Comparison of ENCODE assay signal across 16 cellular contexts in the genomic region with DNA sequence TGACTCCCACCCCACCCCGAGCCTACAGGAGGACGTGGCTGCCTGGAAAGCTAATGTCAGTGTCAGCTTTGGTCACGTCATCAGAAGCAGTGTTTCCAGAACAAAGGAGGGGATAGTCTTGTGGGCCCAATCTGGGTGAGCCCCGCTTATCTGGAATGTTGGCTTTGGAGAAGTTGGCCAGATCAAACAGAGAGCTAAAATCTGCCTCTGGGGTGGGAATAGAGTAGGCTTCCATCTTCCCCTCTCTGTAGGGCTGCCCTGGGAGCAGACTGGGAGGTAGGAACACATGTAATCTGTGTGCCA. TPM values are rescaled to one million over a fixed set of nuclear protein-coding genes. Genes with fewer than 3 reads are reported as not detected.
DNase-seq lines count a peak whose midpoint lies in the region; ATAC-seq and TF ChIP-seq lines count a peak whose summit lies in the region.
"Had no signal": no experiment of that assay in that cellular context is flagged by ENCODE, and none has a peak within 500 bp of the region (broad histone marks: within the 10 kb centered on the region; RNA-seq: fewer than 3 reads in every experiment).

No MANE protein-coding gene starts in this region.

- POLR2A ChIA-PET in Caco-2 (lab: Charles Lee), result interaction anchor here (0.6 kb wide), 1 partner anchor 42 kb away, joined by 3 read pairs; no protein-coding TSS in a partner anchor

- H3K9ac ChIP-seq in BLaER1, result no peak overlapping the region

- H3K36me3 ChIP-seq in BLaER1, result no peaks in the 10 kb centered on the region
- H3K36me3 ChIP-seq in Caco-2 (ENCODE audit: control insufficient read depth, insufficient read depth, low read length), result no peaks in the 10 kb centered on the region
- H3K36me3 ChIP-seq in effector memory CD4-positive, alpha-beta T cell (ENCODE audit: control insufficient read depth, insufficient read depth, low read length), result no peaks in the 10 kb centered on the region
- H3K36me3 ChIP-seq: left ventricle myocardium inferior, prostate gland, upper lobe of left lung had no signal

- peaks cover 18% of the 10 kb centered on the region for H3K27me3 Mint-ChIP-seq in Caco-2 (ENCODE audit: insufficient read depth, unreplicated experiment)
- peaks cover 67% of the 10 kb centered on the region for H3K27me3 Mint-ChIP-seq in activated naive CD8-positive, alpha-beta T cell treated with anti-CD3 and anti-CD28 coated beads, Interleukin-2, amount 50 U/mL, for 24 hours
- H3K27me3 Mint-ChIP-seq in memory B cell, result peaks cover 53% of the 10 kb centered on the region

- no peaks in the 10 kb centered on the region for H3K9me3 Mint-ChIP-seq in Caco-2 (ENCODE audit: unreplicated experiment)
- H3K9me3 Mint-ChIP-seq in activated naive CD8-positive, alpha-beta T cell treated with anti-CD3 and anti-CD28 coated beads, Interleukin-2, amount 50 U/mL, for 24 hours, result no peaks in the 10 kb centered on the region
- peaks cover 2% of the 10 kb centered on the region for H3K9me3 Mint-ChIP-seq in memory B cell

- no TSS peak for BruUV-seq in Caco-2 (replicated peaks; lab: Mats Ljungman, UMichigan)

- no peaks in the 10 kb centered on the region for H4K20me1 ChIP-seq in BLaER1

- peaks cover 7% of the 10 kb centered on the region for H3K4me1 ChIP-seq in BLaER1
- H3K4me1 ChIP-seq in Caco-2, result 0 out of 2 replicates have a peak, but pooled peaks cover 2% of the 10 kb centered on the region
- no peaks in the 10 kb centered on the region for H3K4me1 ChIP-seq in effector memory CD4-positive, alpha-beta T cell (ENCODE audit: control insufficient read depth, insufficient read depth, low read length, poor library complexity, severe bottlenecking)
- H3K4me1 ChIP-seq: prostate gland had no signal

- H3K4me3 ChIP-seq in BLaER1, result no peak overlapping the region
- H3K4me3 ChIP-seq in Caco-2 (ENCODE audit: low read depth, low read length), result no peak overlapping the region
- no peak overlapping the region for H3K4me3 ChIP-seq in effector memory CD4-positive, alpha-beta T cell (ENCODE audit: insufficient read depth, low read depth, low read length, poor library complexity, severe bottlenecking)
- H3K4me3 ChIP-seq: prostate gland had no signal

- peak overlapping the region; percentile 79; the same call in 1 of the 2 replicates for H3K4me2 ChIP-seq in BLaER1

- no peak overlapping the region for H3K27ac ChIP-seq in BLaER1
- no peak overlapping the region for H3K27ac ChIP-seq in effector memory CD4-positive, alpha-beta T cell (ENCODE audit: insufficient read depth, low read length, poor library complexity, severe bottlenecking)
- H3K27ac ChIP-seq: left ventricle myocardium inferior, prostate gland, upper lobe of left lung had no signal

- TF ChIP-seq CTCF in Caco-2 (IDR thresholded peaks at IDR 0.05; ENCODE audit: insufficient read depth in 1 of 2, low read depth in 1 of 2, low read length in 1 of 2, severe bottlenecking in 1 of 2, unreplicated experiment in 1 of 2), result no peak

- no peak for ATAC-seq in activated naive CD8-positive, alpha-beta T cell treated with anti-CD3 and anti-CD28 coated beads, Interleukin-2, amount 50 U/mL, for 24 hours
- ATAC-seq in memory B cell (ENCODE audit: low read depth) (no peak), sciatic nerve (no peak)

- H3K27me3 ChIP-seq in BLaER1 (no peaks in the 10 kb centered on the region; the same call in 1 of the 2 replicates), Caco-2 (replicated peaks; ENCODE audit: control insufficient read depth, insufficient read depth, low read length) (no peaks in the 10 kb centered on the region)
- H3K27me3 ChIP-seq in effector memory CD4-positive, alpha-beta T cell (replicated peaks; ENCODE audit: control insufficient read depth, insufficient read depth, low read length, poor library complexity, severe bottlenecking), result peaks cover 4% of the 10 kb centered on the region

- H3K4me3 Mint-ChIP-seq in Caco-2 (ENCODE audit: unreplicated experiment) (peak overlapping the region; percentile 51), memory B cell (peak overlapping the region; percentile 63)
- H3K4me3 Mint-ChIP-seq in activated naive CD8-positive, alpha-beta T cell treated with anti-CD3 and anti-CD28 coated beads, Interleukin-2, amount 50 U/mL, for 24 hours, result peak overlapping the region; percentile 45

- no peaks in the 10 kb centered on the region for H3K9me3 ChIP-seq in BLaER1
- no peaks in the 10 kb centered on the region for H3K9me3 ChIP-seq in Caco-2
- no peaks in the 10 kb centered on the region for H3K9me3 ChIP-seq in effector memory CD4-positive, alpha-beta T cell (ENCODE audit: control insufficient read depth, low read length)
- H3K9me3 ChIP-seq: left ventricle myocardium inferior, prostate gland, upper lobe of left lung had no signal

- H3K36me3 Mint-ChIP-seq in Caco-2 (ENCODE audit: insufficient read depth, unreplicated experiment) (no peaks in the 10 kb centered on the region), memory B cell (peaks cover 2% of the 10 kb centered on the region)
- no peaks in the 10 kb centered on the region for H3K36me3 Mint-ChIP-seq in activated naive CD8-positive, alpha-beta T cell treated with anti-CD3 and anti-CD28 coated beads, Interleukin-2, amount 50 U/mL, for 24 hours (ENCODE audit: low read depth)

- H3K4me1 Mint-ChIP-seq in Caco-2 (ENCODE audit: low read depth, unreplicated experiment), result no peaks in the 10 kb centered on the region
- peaks cover 2% of the 10 kb centered on the region for H3K4me1 Mint-ChIP-seq in activated naive CD8-positive, alpha-beta T cell treated with anti-CD3 and anti-CD28 coated beads, Interleukin-2, amount 50 U/mL, for 24 hours
- peaks cover 4% of the 10 kb centered on the region for H3K4me1 Mint-ChIP-seq in memory B cell

- H3K27ac Mint-ChIP-seq in Caco-2 (ENCODE audit: unreplicated experiment), result no peak overlapping the region
- H3K27ac Mint-ChIP-seq in activated naive CD8-positive, alpha-beta T cell treated with anti-CD3 and anti-CD28 coated beads, Interleukin-2, amount 50 U/mL, for 24 hours, result no peak overlapping the region
- H3K27ac Mint-ChIP-seq in memory B cell, result no peak overlapping the region

- DNase-seq in Caco-2, result no peak
- DNase-seq in activated naive CD8-positive, alpha-beta T cell treated with anti-CD3 and anti-CD28 coated beads, Interleukin-2, amount 50 U/mL, for 24 hours, result no peak
- DNase-seq in memory B cell (ENCODE audit: low spot score in 2 of 2), result no peak
- no peak for DNase-seq in activated effector memory CD4-positive, alpha-beta T cell treated with Interleukin-2 at 50 U/mL for 16 hours
- no peak for DNase-seq in effector memory CD4-positive, alpha-beta T cell
- no peak for DNase-seq in NCI-H2196 treated with DMSO at 0.1 percent for 48 hours (lab: John Stamatoyannopoulos, UW; ENCODE audit: unreplicated experiment)
- no peak for DNase-seq in sciatic nerve (ENCODE audit: low spot score)
- DNase-seq: central memory CD4-positive, alpha-beta T cell; left ventricle myocardium inferior; NCI-H2081; NCI-H526 treated with DMSO at 0.1 percent for 48 hours; OCI-M1; stimulated activated naive CD4-positive, alpha-beta T cell treated with Interleukin-2 at 50 U/mL for 16 hours; upper lobe of left lung had no signal

- CTCF ChIA-PET in Caco-2 (lab: Charles Lee), result no interaction called here

- intact Hi-C loops in Caco-2 (cut with micrococcal nuclease; ENCODE audit: unreplicated experiment) (no loop called here), sciatic nerve (cut with DNase I) (no loop called here)

RNA-seq across cellular contexts. Expression of a gene that starts 32.5 kb away (rescaled TPM):
- 0.86 and 1.7 TPM in 2 replicates for total RNA-seq in Caco-2 (2022)
- 2.9 TPM for total RNA-seq in sciatic nerve
